In genomic region chr4:30068234-30068633, GRCh38 we compare ENCODE assay signal across 26 cellular contexts.
A peak's percentile ranks its signal among the peaks of the same experiment; 100 is the strongest.
DNase-seq lines count a peak whose midpoint lies in the region; ATAC-seq and TF ChIP-seq lines count a peak whose summit lies in the region.
"Had no signal": no experiment of that assay in that cellular context is flagged by ENCODE, and none has a peak within 500 bp of the region (broad histone marks: within the 10 kb centered on the region; RNA-seq: fewer than 3 reads in every experiment).

No MANE protein-coding gene starts in this region.

- H3F3A ChIP-seq in GM23248 (ENCODE audit: insufficient read depth), result no peaks in the 10 kb centered on the region

- no peak for ATAC-seq in GM18858 (IDR thresholded peaks at IDR 0.05; ENCODE audit: unreplicated experiment)
- ATAC-seq: activated CD4-positive, alpha-beta T cell treated with anti-CD3 and anti-CD28 coated beads for 36 hours; CD8-positive, alpha-beta T cell; stimulated activated naive CD8-positive, alpha-beta T cell treated with anti-CD3 and anti-CD28 coated beads, Interleukin-15, amount 100 ng/mL, for 72 hours had no signal

- H3K4me3 ChIP-seq in GM23248, result no peak overlapping the region
- H3K4me3 ChIP-seq: esophagus squamous epithelium, hepatocyte, SK-N-MC, skin epidermis had no signal

- 0 to 7% methylated on average over 1 of the region's 1 CpG for WGBS in GM23248 (ENCODE audit: low coverage in 1 of 2, low lambda C conversion rate in 2 of 2, missing lambda C conversion rate in 2 of 2), 2 experiments

- H3K4me1 Mint-ChIP-seq in chondrocyte (ENCODE audit: low read depth), result no peaks in the 10 kb centered on the region
- no peaks in the 10 kb centered on the region for H3K4me1 Mint-ChIP-seq in activated T-helper 1 cell treated with anti-CD3 and anti-CD28 coated beads, Interleukin-12 subunit alpha, Interleukin-12 subunit beta, Interleukin-2, Interleukin-4 antibody, amounts not matched to agents 30 ng/mL and 10 ng/mL and 1 ng/mL, durations not matched to agents 14 hours and 24 hours and 36 hours (ENCODE audit: low read depth)
- H3K4me1 Mint-ChIP-seq: activated CD4-positive, alpha-beta T cell treated with anti-CD3 and anti-CD28 coated beads for 36 hours; nephron; stimulated activated naive CD8-positive, alpha-beta T cell treated with anti-CD3 and anti-CD28 coated beads, Interleukin-15, amount 100 ng/mL, for 72 hours had no signal

- H3K4me3 Mint-ChIP-seq in chondrocyte (ENCODE audit: unreplicated experiment), result no peak overlapping the region
- H3K4me3 Mint-ChIP-seq in activated T-helper 1 cell treated with anti-CD3 and anti-CD28 coated beads, Interleukin-12 subunit alpha, Interleukin-12 subunit beta, Interleukin-2, Interleukin-4 antibody, amounts not matched to agents 30 ng/mL and 10 ng/mL and 1 ng/mL, durations not matched to agents 14 hours and 24 hours and 36 hours, result no peak overlapping the region
- H3K4me3 Mint-ChIP-seq: activated CD4-positive, alpha-beta T cell treated with anti-CD3 and anti-CD28 coated beads for 36 hours; CD8-positive, alpha-beta T cell; dendritic cell treated with granulocyte-macrophage colony-stimulating factor and Interleukin-4, amounts not matched to agents 40 ng/mL and 50 ng/mL, for 4 days; HFFc6; nephron; stimulated activated naive CD8-positive, alpha-beta T cell treated with anti-CD3 and anti-CD28 coated beads, Interleukin-15, amount 100 ng/mL, for 72 hours had no signal

- in situ Hi-C loops in GM23248 (cut with MboI), result no loop called here

- intact Hi-C loops in activated T-helper 1 cell treated with anti-CD3 and anti-CD28 coated beads, Interleukin-12 subunit alpha, Interleukin-12 subunit beta, Interleukin-2, Interleukin-4 antibody, amounts not matched to agents 30 ng/mL and 10 ng/mL and 1 ng/mL, durations not matched to agents 14 hours and 24 hours and 36 hours (cut with micrococcal nuclease), result no loop called here

- H3K27ac Mint-ChIP-seq in chondrocyte (ENCODE audit: unreplicated experiment), result no peak overlapping the region
- H3K27ac Mint-ChIP-seq in activated T-helper 1 cell treated with anti-CD3 and anti-CD28 coated beads, Interleukin-12 subunit alpha, Interleukin-12 subunit beta, Interleukin-2, Interleukin-4 antibody, amounts not matched to agents 30 ng/mL and 10 ng/mL and 1 ng/mL, durations not matched to agents 14 hours and 24 hours and 36 hours, result no peak overlapping the region
- H3K27ac Mint-ChIP-seq: activated CD4-positive, alpha-beta T cell treated with anti-CD3 and anti-CD28 coated beads for 36 hours; CD8-positive, alpha-beta T cell; dendritic cell treated with granulocyte-macrophage colony-stimulating factor and Interleukin-4, amounts not matched to agents 40 ng/mL and 50 ng/mL, for 4 days; HFFc6; nephron; stimulated activated naive CD8-positive, alpha-beta T cell treated with anti-CD3 and anti-CD28 coated beads, Interleukin-15, amount 100 ng/mL, for 72 hours had no signal

- no peaks in the 10 kb centered on the region for H3K36me3 Mint-ChIP-seq in chondrocyte (ENCODE audit: low read depth)
- no peaks in the 10 kb centered on the region for H3K36me3 Mint-ChIP-seq in activated T-helper 1 cell treated with anti-CD3 and anti-CD28 coated beads, Interleukin-12 subunit alpha, Interleukin-12 subunit beta, Interleukin-2, Interleukin-4 antibody, amounts not matched to agents 30 ng/mL and 10 ng/mL and 1 ng/mL, durations not matched to agents 14 hours and 24 hours and 36 hours (ENCODE audit: low read depth)
- H3K36me3 Mint-ChIP-seq: CD8-positive, alpha-beta T cell had no signal

- no peaks in the 10 kb centered on the region for H3K9me3 Mint-ChIP-seq in chondrocyte (ENCODE audit: low read depth)
- peaks cover 21% of the 10 kb centered on the region for H3K9me3 Mint-ChIP-seq in activated T-helper 1 cell treated with anti-CD3 and anti-CD28 coated beads, Interleukin-12 subunit alpha, Interleukin-12 subunit beta, Interleukin-2, Interleukin-4 antibody, amounts not matched to agents 30 ng/mL and 10 ng/mL and 1 ng/mL, durations not matched to agents 14 hours and 24 hours and 36 hours
- H3K9me3 Mint-ChIP-seq: HFFc6, nephron had no signal

- H3K9ac ChIP-seq in GM23248, result no peak overlapping the region

- H3K27me3 Mint-ChIP-seq in chondrocyte (ENCODE audit: low read depth), result peaks cover 3% of the 10 kb centered on the region
- no peaks in the 10 kb centered on the region for H3K27me3 Mint-ChIP-seq in activated T-helper 1 cell treated with anti-CD3 and anti-CD28 coated beads, Interleukin-12 subunit alpha, Interleukin-12 subunit beta, Interleukin-2, Interleukin-4 antibody, amounts not matched to agents 30 ng/mL and 10 ng/mL and 1 ng/mL, durations not matched to agents 14 hours and 24 hours and 36 hours (ENCODE audit: insufficient read depth)
- H3K27me3 Mint-ChIP-seq: activated CD4-positive, alpha-beta T cell treated with anti-CD3 and anti-CD28 coated beads for 36 hours; dendritic cell treated with granulocyte-macrophage colony-stimulating factor and Interleukin-4, amounts not matched to agents 40 ng/mL and 50 ng/mL, for 4 days; stimulated activated naive CD8-positive, alpha-beta T cell treated with anti-CD3 and anti-CD28 coated beads, Interleukin-15, amount 100 ng/mL, for 72 hours had no signal

- no peak overlapping the region for H2AFZ ChIP-seq in GM23248
- H2AFZ ChIP-seq: hepatocyte had no signal

- DNase-seq in NCI-H1417 (lab: John Stamatoyannopoulos, UW) (peak in 2 of 3 experiments; percentile 14 to 65), NCI-H1417 treated with DMSO at 0.1 percent for 48 hours (lab: John Stamatoyannopoulos, UW) (no peak), GM23248 (peak; percentile 0), NCI-H69 (lab: John Stamatoyannopoulos, UW) (peak; percentile 55), chondrocyte (ENCODE audit: low spot score) (peak; percentile 57), NCI-H2029 (lab: John Stamatoyannopoulos, UW) (no peak)
- DNase-seq in activated T-helper 1 cell treated with anti-CD3 and anti-CD28 coated beads, Interleukin-12 subunit alpha, Interleukin-12 subunit beta, Interleukin-2, Interleukin-4 antibody, amounts not matched to agents 30 ng/mL and 10 ng/mL and 1 ng/mL, durations not matched to agents 14 hours and 24 hours and 36 hours (ENCODE audit: low spot score), result no peak
- DNase-seq: activated CD4-positive, alpha-beta T cell treated with anti-CD3 and anti-CD28 coated beads for 36 hours; activated gamma-delta T cell treated with Interleukin-2 at 50 U/mL for 16 hours; AML-193; CD8-positive, alpha-beta T cell; central memory CD4-positive, alpha-beta T cell; DMS79; esophagus squamous epithelium; HFFc6; NCI-H1048; NCI-H526; stimulated activated naive CD8-positive, alpha-beta T cell treated with anti-CD3 and anti-CD28 coated beads, Interleukin-15, amount 100 ng/mL, for 72 hours; T-helper 2 cell had no signal

- H3K9me2 ChIP-seq in GM23248 (ENCODE audit: insufficient read depth), result no peaks in the 10 kb centered on the region

- no peaks in the 10 kb centered on the region for H3K9me3 ChIP-seq in GM23248 (ENCODE audit: low read depth)
- H3K9me3 ChIP-seq: esophagus squamous epithelium had no signal

- no peaks in the 10 kb centered on the region for H3K4me1 ChIP-seq in GM23248 (ENCODE audit: insufficient read depth)
- H3K4me1 ChIP-seq: esophagus squamous epithelium had no signal

- no peaks in the 10 kb centered on the region for H3K27me3 ChIP-seq in GM23248 (replicated peaks; ENCODE audit: insufficient read depth)
- H3K27me3 ChIP-seq: esophagus squamous epithelium, hepatocyte had no signal

- no peak overlapping the region for H3K4me2 ChIP-seq in GM23248 (ENCODE audit: unreplicated experiment)
- H3K4me2 ChIP-seq: hepatocyte had no signal

- no peak for TF ChIP-seq CTCF in chondrocyte (IDR thresholded peaks at IDR 0.05)

- no peaks in the 10 kb centered on the region for H3K36me3 ChIP-seq in GM23248 (ENCODE audit: low read depth)
- H3K36me3 ChIP-seq: esophagus squamous epithelium had no signal

- no peaks in the 10 kb centered on the region for H4K20me1 ChIP-seq in GM23248 (ENCODE audit: insufficient read depth)

- H3K27ac ChIP-seq in GM23248, result no peak overlapping the region
- H3K27ac ChIP-seq: esophagus squamous epithelium, hepatocyte, RWPE1, SK-N-MC, skin epidermis had no signal

- H3K79me2 ChIP-seq in GM23248 (ENCODE audit: insufficient read depth), result no peaks in the 10 kb centered on the region
- H3K79me2 ChIP-seq: hepatocyte had no signal

Comparison
In these comparisons a context has a peak if more than half of its experiments do, and no peak if none do; other contexts are left out.
1. DNase-seq: peak in NCI-H1417 (2 of 3), GM23248 (single experiment), NCI-H69 (single experiment) and chondrocyte (single experiment); none in NCI-H1417 treated with DMSO at 0.1 percent for 48 hours (single experiment), activated T-helper 1 cell treated with anti-CD3 and anti-CD28 coated beads, Interleukin-12 subunit alpha, Interleukin-12 subunit beta, Interleukin-2, Interleukin-4 antibody, amounts not matched to agents 30 ng/mL and 10 ng/mL and 1 ng/mL, durations not matched to agents 14 hours and 24 hours and 36 hours (single experiment) and NCI-H2029 (single experiment).